In the genomic region with DNA sequence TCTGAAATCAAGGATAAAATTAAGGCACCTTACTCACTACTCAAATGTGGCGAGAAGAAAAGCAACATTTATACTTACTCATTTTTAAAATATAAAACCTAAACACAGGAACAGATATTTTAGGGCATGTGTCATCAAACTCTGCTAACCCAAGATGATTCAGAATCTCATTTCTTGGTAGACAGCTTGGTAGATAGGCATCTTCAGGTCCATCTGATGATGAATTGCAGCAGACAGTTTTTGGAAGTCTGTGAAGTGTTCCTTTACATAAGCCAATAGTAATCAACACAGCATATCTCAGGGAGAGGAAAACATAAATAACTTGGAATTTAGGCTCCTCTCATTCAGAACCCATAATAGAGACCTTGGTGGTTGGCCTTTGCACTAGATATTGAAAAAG, we compare ENCODE assay signal across 11 cellular contexts. TPM values are rescaled to one million over a fixed set of nuclear protein-coding genes. Genes with fewer than 3 reads are reported as not detected.
A peak's percentile ranks its signal among the peaks of the same experiment; 100 is the strongest.
DNase-seq lines count a peak whose midpoint lies in the region; ATAC-seq and TF ChIP-seq lines count a peak whose summit lies in the region.
"Had no signal": no experiment of that assay in that cellular context is flagged by ENCODE, and none has a peak within 500 bp of the region (broad histone marks: within the 10 kb centered on the region; RNA-seq: fewer than 3 reads in every experiment).

No MANE protein-coding gene starts in this region.

- H3K79me1 ChIP-seq in H9 (ENCODE audit: insufficient read depth, low read depth, low read length, poor library complexity, severe bottlenecking): no peaks in the 10 kb centered on the region

- no peak overlapping the region for H3K18ac ChIP-seq in H9 (ENCODE audit: insufficient read length, low read depth, low read length)

- POLR2A ChIA-PET in activated CD4-positive, alpha-beta T cell treated with anti-CD3 and anti-CD28 coated beads for 36 hours (lab: Charles Lee): interaction anchor here (0.9 kb wide), 1 partner anchor 48 kb away, joined by 3 read pairs; no protein-coding TSS in a partner anchor

- TF ChIP-seq EP300 in upper lobe of left lung (IDR thresholded peaks at IDR 0.05): no peak

- peaks cover 69% of the 10 kb centered on the region for H3K4me1 Mint-ChIP-seq in activated CD4-positive, alpha-beta T cell treated with anti-CD3 and anti-CD28 coated beads for 36 hours
- H3K4me1 Mint-ChIP-seq in T-helper 17 cell (peaks cover 52% of the 10 kb centered on the region), H9 (peaks cover 27% of the 10 kb centered on the region in 2 experiments)

- no peaks in the 10 kb centered on the region for H3K9me3 ChIP-seq in T-helper 17 cell (ENCODE audit: control insufficient read depth, low read length, poor library complexity, severe bottlenecking)
- H3K9me3 ChIP-seq in smooth muscle cell (replicated peaks; ENCODE audit: low read depth): no peaks in the 10 kb centered on the region
- H3K9me3 ChIP-seq in H9 (ENCODE audit: control insufficient read depth, low read depth, low read length): no peaks in the 10 kb centered on the region
- H3K9me3 ChIP-seq in upper lobe of left lung: no peaks in the 10 kb centered on the region

- H3K27ac Mint-ChIP-seq in activated CD4-positive, alpha-beta T cell treated with anti-CD3 and anti-CD28 coated beads for 36 hours: peak overlapping the region; percentile 77
- peak overlapping the region; percentile 99 for H3K27ac Mint-ChIP-seq in T-helper 17 cell
- no peak overlapping the region for H3K27ac Mint-ChIP-seq in H9

- H2BK5ac ChIP-seq in H9 (ENCODE audit: insufficient read length, low read length): no peak overlapping the region

- no peak overlapping the region for H4K91ac ChIP-seq in H9 (ENCODE audit: insufficient read length, low read depth, low read length)

- H3K23me2 ChIP-seq in H9 (ENCODE audit: insufficient read length, low read depth, low read length, poor library complexity, severe bottlenecking): peaks cover 8% of the 10 kb centered on the region

- H3K4me2 ChIP-seq in smooth muscle cell (peak overlapping the region; percentile 16), H9 (ENCODE audit: insufficient read depth, insufficient read length, low read length) (no peak overlapping the region)

- H3K36me3 Mint-ChIP-seq in activated CD4-positive, alpha-beta T cell treated with anti-CD3 and anti-CD28 coated beads for 36 hours (ENCODE audit: low read depth): peaks cover 11% of the 10 kb centered on the region
- H3K36me3 Mint-ChIP-seq in T-helper 17 cell (ENCODE audit: low read depth) (peaks cover 5% of the 10 kb centered on the region), H9 (ENCODE audit: insufficient read depth in 1 of 3, low read depth in 3 of 3) (peaks cover 0 to under 1% (median 0%) of the 10 kb centered on the region in 3 experiments; a peak in 1 of 7 replicates)

- no peak overlapping the region for H3K23ac ChIP-seq in H9 (ENCODE audit: insufficient read length, low read depth, low read length)

- H3K4ac ChIP-seq in H9 (ENCODE audit: low read depth, low read length): no peak overlapping the region

- TF ChIP-seq CTCF in smooth muscle cell (IDR thresholded peaks at IDR 0.05; ENCODE audit: borderline replicate concordance, insufficient read depth, poor library complexity, severe bottlenecking) (no peak), H9 (conservative IDR thresholded peaks at IDR 0.05) (no peak), upper lobe of left lung (IDR thresholded peaks at IDR 0.05) (no peak)

- H3K27me3 ChIP-seq in smooth muscle cell (ENCODE audit: low read depth): no peaks in the 10 kb centered on the region
- H3K27me3 ChIP-seq in H9 (ENCODE audit: insufficient read depth, low read length): peaks cover 11% of the 10 kb centered on the region; the same call in 1 of the 2 replicates
- no peaks in the 10 kb centered on the region for H3K27me3 ChIP-seq in upper lobe of left lung

- peaks cover 3% of the 10 kb centered on the region for H3K27me3 Mint-ChIP-seq in activated CD4-positive, alpha-beta T cell treated with anti-CD3 and anti-CD28 coated beads for 36 hours
- H3K27me3 Mint-ChIP-seq in T-helper 17 cell (peaks cover 4% of the 10 kb centered on the region), H9 (ENCODE audit: low read depth) (peaks cover 33% of the 10 kb centered on the region)

- CTCF ChIA-PET in activated CD4-positive, alpha-beta T cell treated with anti-CD3 and anti-CD28 coated beads for 36 hours (lab: Charles Lee): interaction anchor here (0.6 to 1.6 kb wide), 5 partner anchors 12 to 129 kb away, joined by 3 to 5 read pairs (median 3); no protein-coding TSS in a partner anchor

- H3K79me2 ChIP-seq in smooth muscle cell (ENCODE audit: low read depth) (peaks cover 53% of the 10 kb centered on the region), H9 (ENCODE audit: insufficient read depth, low read length) (no peaks in the 10 kb centered on the region)

- no peak overlapping the region for H3K4me3 ChIP-seq in smooth muscle cell
- no peak overlapping the region for H3K4me3 ChIP-seq in upper lobe of left lung

- no peak for TF ChIP-seq POLR2A in upper lobe of left lung (IDR thresholded peaks at IDR 0.05)

- H3K4me1 ChIP-seq in smooth muscle cell (ENCODE audit: low read depth): peaks cover 11% of the 10 kb centered on the region
- H3K4me1 ChIP-seq in H9 (ENCODE audit: insufficient read depth, low read length): no peaks in the 10 kb centered on the region; the same call in 1 of the 2 replicates
- peaks cover 44 to 61% (median 53%) of the 10 kb centered on the region in 4 donors for H3K4me1 ChIP-seq in upper lobe of left lung

- 18% methylated on average over 1 of the region's 1 CpG for WGBS in smooth muscle cell (ENCODE audit: low lambda C conversion rate)
- WGBS in H9 (ENCODE audit: extremely low coverage, insufficient read length, low lambda C conversion rate): no CpG with 5 or more reads among the region's 1 CpG
- 92 to 94% methylated on average over 1 of the region's 1 CpG for WGBS in upper lobe of left lung, 2 donors

- H2BK12ac ChIP-seq in H9 (ENCODE audit: insufficient read length, low read depth, low read length): no peak overlapping the region

- intact Hi-C loops in activated CD4-positive, alpha-beta T cell treated with anti-CD3 and anti-CD28 coated beads for 36 hours (cut with DNase I, micrococcal nuclease): loop anchor here (1.0 to 5.0 kb wide), 10 partner anchors 37 to 618 kb away; no protein-coding TSS in a partner anchor

- no peak overlapping the region for H2BK15ac ChIP-seq in H9 (ENCODE audit: low read depth, low read length)

- peaks cover 23% of the 10 kb centered on the region for H3F3A ChIP-seq in smooth muscle cell (ENCODE audit: low read depth)

- peaks cover 58% of the 10 kb centered on the region for H4K20me1 ChIP-seq in smooth muscle cell (ENCODE audit: low read depth)
- no peaks in the 10 kb centered on the region for H4K20me1 ChIP-seq in H9 (ENCODE audit: control insufficient read depth, insufficient read depth, insufficient read length)

- no peak overlapping the region for H2BK120ac ChIP-seq in H9 (ENCODE audit: low read depth, low read length, poor library complexity, severe bottlenecking)

- peak overlapping the region; percentile 27 for H3K4me3 Mint-ChIP-seq in activated CD4-positive, alpha-beta T cell treated with anti-CD3 and anti-CD28 coated beads for 36 hours
- peak overlapping the region; percentile 99 for H3K4me3 Mint-ChIP-seq in T-helper 17 cell
- H3K4me3 Mint-ChIP-seq in H9: no peak overlapping the region

- no peak overlapping the region for H4K8ac ChIP-seq in H9 (replicated peaks; ENCODE audit: insufficient read length, low read depth, low read length)

- H3T11ph ChIP-seq in H9 (ENCODE audit: low read length): no peak overlapping the region

- H2AK5ac ChIP-seq in H9 (ENCODE audit: insufficient read length, low read length): no peak overlapping the region

- no peak overlapping the region for H3K14ac ChIP-seq in H9 (ENCODE audit: insufficient read depth, low read length)

- no peak overlapping the region for H2AFZ ChIP-seq in smooth muscle cell (ENCODE audit: low read depth)
- H2AFZ ChIP-seq in H9 (ENCODE audit: low read length): no peak overlapping the region

- no peaks in the 10 kb centered on the region for H3K9me3 Mint-ChIP-seq in activated CD4-positive, alpha-beta T cell treated with anti-CD3 and anti-CD28 coated beads for 36 hours (ENCODE audit: low read depth)
- no peaks in the 10 kb centered on the region; a peak in 2 of 5 replicates for H3K9me3 Mint-ChIP-seq in H9

- no peak overlapping the region for H2BK20ac ChIP-seq in H9 (ENCODE audit: low read depth, low read length, poor library complexity, severe bottlenecking)

- H3K27ac ChIP-seq in smooth muscle cell (ENCODE audit: low read depth): peak overlapping the region; percentile 63
- H3K27ac ChIP-seq in H9 (ENCODE audit: insufficient read length, low read depth, low read length): no peak overlapping the region
- peak overlapping the region in 1 of 4 donors; percentile 98 for H3K27ac ChIP-seq in upper lobe of left lung

- no peaks in the 10 kb centered on the region for H3K36me3 ChIP-seq in smooth muscle cell (ENCODE audit: low read depth)
- H3K36me3 ChIP-seq in upper lobe of left lung: no peaks in the 10 kb centered on the region

- H3K9ac ChIP-seq in smooth muscle cell (ENCODE audit: low read depth): no peak overlapping the region
- no peak overlapping the region for H3K9ac ChIP-seq in H9 (ENCODE audit: extremely low read depth, insufficient read length, low read length)

- no peak overlapping the region for H4K5ac ChIP-seq in H9 (ENCODE audit: insufficient read length, low read depth, low read length)

- peak; percentile 59 for ATAC-seq in activated CD4-positive, alpha-beta T cell treated with anti-CD3 and anti-CD28 coated beads for 36 hours
- ATAC-seq in T-helper 17 cell: no peak
- ATAC-seq in HG03457 (IDR thresholded peaks at IDR 0.05; ENCODE audit: unreplicated experiment): no peak
- ATAC-seq in upper lobe of left lung (ENCODE audit: low FRiP score in 2 of 2): no peak

- no peak overlapping the region for H3K56ac ChIP-seq in H9 (ENCODE audit: insufficient read length, low read depth, low read length)

- no peak for DNase-seq in activated CD4-positive, alpha-beta T cell treated with anti-CD3 and anti-CD28 coated beads for 36 hours
- DNase-seq in activated CD4-positive, alpha-beta T cell treated with anti-CD3 and anti-CD28 coated beads for 48 hours: no peak
- DNase-seq in T-helper 17 cell (no peak), fibroblast of peridontal ligament (ENCODE audit: extremely low read depth) (peak; percentile 85), smooth muscle cell (lab: John Stamatoyannopoulos, UW; ENCODE audit: unreplicated experiment) (no peak), H9 (no peak), upper lobe of left lung (no peak)
- DNase-seq: 8988T, KBM-7, SHP77 treated with DMSO at 0.1 percent for 48 hours had no signal

RNA-seq across cellular contexts. Expression of gene HIPK2, which starts 3.4 kb away (rescaled TPM):
- 10 to 100 TPM; 23.9 to 36.2 TPM for total RNA-seq in activated CD4-positive, alpha-beta T cell treated with anti-CD3 and anti-CD28 coated beads for 36 hours
- total RNA-seq in T-helper 17 cell: 10 to 100 TPM; 36.9 to 42.9 TPM
- total RNA-seq in smooth muscle cell: 7.2 and 11.2 TPM in 2 replicates
- polyA plus RNA-seq in smooth muscle cell: 3.0 and 7.3 TPM in 2 replicates
- 19.0 and 21.9 TPM in 2 replicates for total RNA-seq in H9 (2021)
- 10 to 100 TPM; 38.6 to 59.6 (median 45.9) TPM for total RNA-seq in upper lobe of left lung

RNA-seq across cellular contexts. Expression of gene TBXAS1, which starts 54.7 kb away (rescaled TPM):
- total RNA-seq in activated CD4-positive, alpha-beta T cell treated with anti-CD3 and anti-CD28 coated beads for 36 hours: 1 to 10 TPM; 3.6 to 5.1 TPM
- total RNA-seq in T-helper 17 cell: 10 to 100 TPM; 19.6 to 20.9 TPM
- not detected in 2 replicates for total RNA-seq in smooth muscle cell
- 0.27 and 0.51 TPM in 2 replicates for polyA plus RNA-seq in smooth muscle cell
- total RNA-seq in H9 (2021): 0.39 and 1.4 TPM in 2 replicates
- total RNA-seq in upper lobe of left lung: 100 to 1,000 TPM in 2 of 6 donors, 10 to 100 TPM in 4; 62.8 to 317 (median 85.6) TPM

Comparison
In these comparisons a context has a peak if more than half of its experiments do, and no peak if none do; other contexts are left out.
1. H3K27ac Mint-ChIP-seq: peak in activated CD4-positive, alpha-beta T cell treated with anti-CD3 and anti-CD28 coated beads for 36 hours (single experiment) and T-helper 17 cell (single experiment); none in H9 (0 of 3).
2. H3K4me3 Mint-ChIP-seq: peak in activated CD4-positive, alpha-beta T cell treated with anti-CD3 and anti-CD28 coated beads for 36 hours (single experiment) and T-helper 17 cell (single experiment); none in H9 (0 of 2).